18 cellular contexts compared by ENCODE assay signal in the genomic region with DNA sequence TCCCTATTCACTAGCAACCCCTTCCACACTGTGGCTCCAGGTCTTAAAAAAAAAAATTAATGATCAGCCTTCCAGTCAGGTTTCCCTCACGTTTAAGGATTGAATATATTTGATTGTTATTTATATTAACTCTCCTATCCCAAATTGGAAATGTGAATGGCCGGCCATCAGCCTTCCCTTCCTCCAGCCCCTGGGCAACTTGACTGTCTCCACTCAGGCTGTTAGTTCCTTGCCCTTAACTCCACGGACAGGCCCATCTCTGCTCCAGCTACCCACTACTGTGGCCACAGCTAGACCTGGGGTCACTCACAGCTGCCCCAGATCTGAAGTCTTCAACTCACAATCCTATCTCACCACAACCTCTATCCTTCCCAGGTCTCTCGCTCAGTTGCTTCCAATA. TPM values are rescaled to one million over a fixed set of nuclear protein-coding genes. Genes with fewer than 3 reads are reported as not detected.
DNase-seq lines count a peak whose midpoint lies in the region; ATAC-seq, FAIRE-seq and TF ChIP-seq lines count a peak whose summit lies in the region.
"Had no signal": no experiment of that assay in that cellular context is flagged by ENCODE, and none has a peak within 500 bp of the region (broad histone marks: within the 10 kb centered on the region; RNA-seq: fewer than 3 reads in every experiment).

No MANE protein-coding gene starts in this region.

- H3K9ac ChIP-seq in K562 (ENCODE audit: insufficient read depth in 1 of 2, low read depth in 2 of 2, low read length in 2 of 2) (no peak overlapping the region), neural progenitor cell (no peak overlapping the region)
- H3K9ac ChIP-seq: BLaER1 treated with 17β-estradiol and CSF1 and Interleukin-3, amounts not matched to agents 10 nM and 100 nM had no signal

- CTCF ChIA-PET in K562 (lab: Yijun Ruan, JAX; ENCODE audit: low intra/inter-chr PET ratio), result no interaction called here
- CTCF ChIA-PET in CD4-positive, alpha-beta memory T cell (lab: Charles Lee; ENCODE audit: partially characterized antibody), result no interaction called here

- no peak for TF ChIP-seq RAD21 in K562 (CRISPR knock-in tag; conservative IDR thresholded peaks at IDR 0.05 in 1 of 2, IDR thresholded peaks at IDR 0.05 in 1 of 2)

- no peak overlapping the region for H3K4me3 ChIP-seq in CD4-positive, CD25-positive, alpha-beta regulatory T cell (ENCODE audit: low read depth, low read length)
- no peak overlapping the region for H3K4me3 ChIP-seq in K562
- no peak overlapping the region for H3K4me3 ChIP-seq in neural progenitor cell
- H3K4me3 ChIP-seq in CD4-positive, alpha-beta memory T cell (ENCODE audit: low read length in 2 of 2), result no peak overlapping the region
- H3K4me3 ChIP-seq in prostate gland, result no peak overlapping the region
- H3K4me3 ChIP-seq: BLaER1 treated with 17β-estradiol and CSF1 and Interleukin-3, amounts not matched to agents 10 nM and 100 nM had no signal

- H3K4me3 Mint-ChIP-seq in activated naive CD8-positive, alpha-beta T cell, result no peak overlapping the region
- no peak overlapping the region for H3K4me3 Mint-ChIP-seq in activated naive CD8-positive, alpha-beta T cell treated with anti-CD3 and anti-CD28 coated beads, Interleukin-2, amount 50 U/mL, for 24 hours
- no peak overlapping the region for H3K4me3 Mint-ChIP-seq in CD4-positive, CD25-positive, alpha-beta regulatory T cell
- peak overlapping the region; percentile 2 for H3K4me3 Mint-ChIP-seq in neural progenitor cell
- H3K4me3 Mint-ChIP-seq in CD4-positive, alpha-beta memory T cell, result no peak overlapping the region
- H3K4me3 Mint-ChIP-seq: CD8-positive, alpha-beta memory T cell; IgD-negative memory B cell had no signal

- BruUV-seq in K562 (replicated peaks; lab: Mats Ljungman, UMichigan), result no TSS peak

- H4K20me1 ChIP-seq in K562 (replicated peaks; ENCODE audit: control insufficient read depth, insufficient read depth, low read length) (no peaks in the 10 kb centered on the region), neural progenitor cell (ENCODE audit: low read depth) (no peaks in the 10 kb centered on the region)

- H3K27ac Mint-ChIP-seq in activated naive CD8-positive, alpha-beta T cell, result peak overlapping the region; percentile 29
- H3K27ac Mint-ChIP-seq in activated naive CD8-positive, alpha-beta T cell treated with anti-CD3 and anti-CD28 coated beads, Interleukin-2, amount 50 U/mL, for 24 hours, result no peak overlapping the region
- peak overlapping the region; percentile 19 to 97 (median 81) for H3K27ac Mint-ChIP-seq in CD4-positive, CD25-positive, alpha-beta regulatory T cell
- no peak overlapping the region for H3K27ac Mint-ChIP-seq in neural progenitor cell
- peak overlapping the region in 2 of 7 donors; percentile 8 to 28 for H3K27ac Mint-ChIP-seq in CD4-positive, alpha-beta memory T cell

- no peaks in the 10 kb centered on the region for H3K9me3 ChIP-seq in CD4-positive, CD25-positive, alpha-beta regulatory T cell (ENCODE audit: control insufficient read depth in 2 of 2, low read length in 2 of 2)
- H3K9me3 ChIP-seq in K562 (replicated peaks; ENCODE audit: control insufficient read depth, insufficient read depth, low read depth, low read length) (no peaks in the 10 kb centered on the region), neural progenitor cell (ENCODE audit: low read depth) (no peaks in the 10 kb centered on the region), prostate gland (no peaks in the 10 kb centered on the region)
- H3K9me3 ChIP-seq in CD4-positive, alpha-beta memory T cell (ENCODE audit: control insufficient read depth in 1 of 2, low read length in 2 of 2), result no peaks in the 10 kb centered on the region
- H3K9me3 ChIP-seq: BLaER1 treated with 17β-estradiol and CSF1 and Interleukin-3, amounts not matched to agents 10 nM and 100 nM; Caco-2 had no signal

- TF ChIP-seq CTCF in K562 (IDR thresholded peaks at IDR 0.05 in 2 of 3, conservative IDR thresholded peaks at IDR 0.05 in 1 of 3; ENCODE audit: insufficient read depth in 2 of 3, low read depth in 1 of 3, low read length in 3 of 3) (no peak), neural progenitor cell (IDR thresholded peaks at IDR 0.05) (no peak), prostate gland (IDR thresholded peaks at IDR 0.05) (no peak)

- ATAC-seq in activated naive CD8-positive, alpha-beta T cell treated with anti-CD3 and anti-CD28 coated beads, Interleukin-2, amount 50 U/mL, for 24 hours, result no peak
- ATAC-seq in CD4-positive, CD25-positive, alpha-beta regulatory T cell (ENCODE audit: low read depth in 2 of 2), result no peak
- ATAC-seq in K562, result 0 out of 3 replicates have a peak, but pooled peaks have one; percentile 34
- ATAC-seq: HCT116 had no signal

- POLR2A ChIA-PET in K562 (lab: Yijun Ruan, JAX), result no interaction called here
- POLR2A ChIA-PET in CD4-positive, alpha-beta memory T cell (lab: Charles Lee; ENCODE audit: partially characterized antibody), result no interaction called here

- WGBS in K562 (ENCODE audit: insufficient coverage, low coverage, missing lambda C conversion rate), result 83% methylated on average over 4 of the region's 4 CpGs
- WGBS in prostate gland, result 93% methylated on average over 4 of the region's 4 CpGs

- H2AFZ ChIP-seq in K562 (ENCODE audit: low read depth, low read length) (no peak overlapping the region), neural progenitor cell (replicated peaks) (no peak overlapping the region)

- no peaks in the 10 kb centered on the region for H3K27me3 Mint-ChIP-seq in activated naive CD8-positive, alpha-beta T cell
- H3K27me3 Mint-ChIP-seq in activated naive CD8-positive, alpha-beta T cell treated with anti-CD3 and anti-CD28 coated beads, Interleukin-2, amount 50 U/mL, for 24 hours, result no peaks in the 10 kb centered on the region
- H3K27me3 Mint-ChIP-seq in CD4-positive, CD25-positive, alpha-beta regulatory T cell, result no peaks in the 10 kb centered on the region
- no peaks in the 10 kb centered on the region for H3K27me3 Mint-ChIP-seq in neural progenitor cell (ENCODE audit: insufficient read depth, low read depth)
- no peaks in the 10 kb centered on the region for H3K27me3 Mint-ChIP-seq in CD4-positive, alpha-beta memory T cell
- H3K27me3 Mint-ChIP-seq: CD8-positive, alpha-beta memory T cell; IgD-negative memory B cell had no signal

- in situ Hi-C loops in K562 (cut with MboI), result no loop called here

- peaks cover 40% of the 10 kb centered on the region for H3K36me3 ChIP-seq in CD4-positive, CD25-positive, alpha-beta regulatory T cell (ENCODE audit: control insufficient read depth, insufficient read depth, low read length)
- H3K36me3 ChIP-seq in K562 (ENCODE audit: control insufficient read depth, insufficient read depth, low read length) (peaks cover 64% of the 10 kb centered on the region), neural progenitor cell (peaks cover 20% of the 10 kb centered on the region), prostate gland (no peaks in the 10 kb centered on the region)
- peaks cover 13% of the 10 kb centered on the region for H3K36me3 ChIP-seq in CD4-positive, alpha-beta memory T cell (ENCODE audit: insufficient read depth, low read length)

- H3K4me2 ChIP-seq in K562 (ENCODE audit: insufficient read depth, low read length), result no peak overlapping the region
- no peak overlapping the region for H3K4me2 ChIP-seq in neural progenitor cell
- H3K4me2 ChIP-seq: BLaER1 treated with 17β-estradiol and CSF1 and Interleukin-3, amounts not matched to agents 10 nM and 100 nM had no signal

- H3K27me3 ChIP-seq in CD4-positive, CD25-positive, alpha-beta regulatory T cell (ENCODE audit: control insufficient read depth, insufficient read depth, low read length), result no peaks in the 10 kb centered on the region
- H3K27me3 ChIP-seq in K562 (ENCODE audit: control insufficient read depth in 2 of 2, insufficient read depth in 2 of 2, low read length in 2 of 2) (no peaks in the 10 kb centered on the region), neural progenitor cell (no peaks in the 10 kb centered on the region), prostate gland (replicated peaks; ENCODE audit: insufficient read depth) (no peaks in the 10 kb centered on the region)
- no peaks in the 10 kb centered on the region for H3K27me3 ChIP-seq in CD4-positive, alpha-beta memory T cell (ENCODE audit: insufficient read depth, low read length)
- H3K27me3 ChIP-seq: BLaER1 treated with 17β-estradiol and CSF1 and Interleukin-3, amounts not matched to agents 10 nM and 100 nM had no signal

- intact Hi-C loops in K562 (cut with micrococcal nuclease), result no loop called here
- intact Hi-C loops in CD4-positive, alpha-beta memory T cell (cut with micrococcal nuclease), result no loop called here
- intact Hi-C loops in prostate gland (cut with DNase I), result no loop called here

- H3K9me3 Mint-ChIP-seq in activated naive CD8-positive, alpha-beta T cell (ENCODE audit: low read depth), result no peaks in the 10 kb centered on the region
- H3K9me3 Mint-ChIP-seq in activated naive CD8-positive, alpha-beta T cell treated with anti-CD3 and anti-CD28 coated beads, Interleukin-2, amount 50 U/mL, for 24 hours, result no peaks in the 10 kb centered on the region
- peaks cover 0 to 2% (median 0%) of the 10 kb centered on the region in 7 donors for H3K9me3 Mint-ChIP-seq in CD4-positive, CD25-positive, alpha-beta regulatory T cell
- H3K9me3 Mint-ChIP-seq in neural progenitor cell, result no peaks in the 10 kb centered on the region
- no peaks in the 10 kb centered on the region for H3K9me3 Mint-ChIP-seq in CD4-positive, alpha-beta memory T cell
- H3K9me3 Mint-ChIP-seq: CD8-positive, alpha-beta memory T cell; IgD-negative memory B cell had no signal

- no peak overlapping the region for H3K27ac ChIP-seq in CD4-positive, CD25-positive, alpha-beta regulatory T cell (ENCODE audit: insufficient read depth, low read length, poor library complexity, severe bottlenecking)
- no peak overlapping the region for H3K27ac ChIP-seq in K562 (ENCODE audit: extremely low read depth, low read depth, low read length)
- no peak overlapping the region for H3K27ac ChIP-seq in neural progenitor cell
- H3K27ac ChIP-seq in CD4-positive, alpha-beta memory T cell (ENCODE audit: low read depth, low read length), result no peak overlapping the region
- no peak overlapping the region for H3K27ac ChIP-seq in prostate gland
- H3K27ac ChIP-seq: BLaER1 treated with 17β-estradiol and CSF1 and Interleukin-3, amounts not matched to agents 10 nM and 100 nM had no signal

- no peak for FAIRE-seq in K562 (lab: Jason Lieb, UNC)
- FAIRE-seq: GM12892 had no signal

- H3K4me1 Mint-ChIP-seq in activated naive CD8-positive, alpha-beta T cell (ENCODE audit: low read depth), result no peaks in the 10 kb centered on the region
- no peaks in the 10 kb centered on the region for H3K4me1 Mint-ChIP-seq in activated naive CD8-positive, alpha-beta T cell treated with anti-CD3 and anti-CD28 coated beads, Interleukin-2, amount 50 U/mL, for 24 hours
- H3K4me1 Mint-ChIP-seq in CD4-positive, CD25-positive, alpha-beta regulatory T cell, result peaks cover 0 to 11% (median 6%) of the 10 kb centered on the region in 4 donors
- H3K4me1 Mint-ChIP-seq in neural progenitor cell, result no peaks in the 10 kb centered on the region
- peaks cover 0 to 5% (median 2%) of the 10 kb centered on the region in 4 donors for H3K4me1 Mint-ChIP-seq in CD4-positive, alpha-beta memory T cell

- H3K79me2 ChIP-seq in K562 (ENCODE audit: control insufficient read depth, insufficient read depth, low read length), result no peaks in the 10 kb centered on the region
- no peaks in the 10 kb centered on the region for H3K79me2 ChIP-seq in neural progenitor cell (ENCODE audit: low read depth)

- no peaks in the 10 kb centered on the region for H3K9me1 ChIP-seq in K562 (ENCODE audit: control insufficient read depth, insufficient read depth, low read length)

- TF ChIP-seq EP300 in K562 (IDR thresholded peaks at IDR 0.05; ENCODE audit: low read length), result no peak

- TF ChIP-seq POLR2A in K562 (conservative IDR thresholded peaks at IDR 0.05) (no peak), prostate gland (IDR thresholded peaks at IDR 0.05) (no peak)

- H3K4me1 ChIP-seq in CD4-positive, CD25-positive, alpha-beta regulatory T cell (ENCODE audit: control insufficient read depth, insufficient read depth, low read length, poor library complexity, severe bottlenecking), result no peaks in the 10 kb centered on the region
- no peaks in the 10 kb centered on the region for H3K4me1 ChIP-seq in K562 (replicated peaks in 1 of 2; ENCODE audit: control insufficient read depth in 2 of 2, insufficient read depth in 2 of 2, low read length in 2 of 2)
- H3K4me1 ChIP-seq in neural progenitor cell, result no peaks in the 10 kb centered on the region
- H3K4me1 ChIP-seq in CD4-positive, alpha-beta memory T cell (ENCODE audit: insufficient read depth, low read length), result no peaks in the 10 kb centered on the region
- H3K4me1 ChIP-seq in prostate gland (replicated peaks), result no peaks in the 10 kb centered on the region
- H3K4me1 ChIP-seq: BLaER1 treated with 17β-estradiol and CSF1 and Interleukin-3, amounts not matched to agents 10 nM and 100 nM; Caco-2 had no signal

- peaks cover 8% of the 10 kb centered on the region for H3K36me3 Mint-ChIP-seq in activated naive CD8-positive, alpha-beta T cell
- H3K36me3 Mint-ChIP-seq in activated naive CD8-positive, alpha-beta T cell treated with anti-CD3 and anti-CD28 coated beads, Interleukin-2, amount 50 U/mL, for 24 hours (ENCODE audit: low read depth), result peaks cover 55% of the 10 kb centered on the region
- peaks cover 51% of the 10 kb centered on the region for H3K36me3 Mint-ChIP-seq in CD4-positive, CD25-positive, alpha-beta regulatory T cell
- peaks cover 36% of the 10 kb centered on the region for H3K36me3 Mint-ChIP-seq in neural progenitor cell
- peaks cover 43 to 51% of the 10 kb centered on the region in 2 donors for H3K36me3 Mint-ChIP-seq in CD4-positive, alpha-beta memory T cell

- DNase-seq in activated naive CD8-positive, alpha-beta T cell treated with anti-CD3 and anti-CD28 coated beads, Interleukin-2, amount 50 U/mL, for 24 hours, result no peak
- no peak for DNase-seq in CD4-positive, CD25-positive, alpha-beta regulatory T cell
- DNase-seq in K562 (ENCODE audit: extremely low read depth in 1 of 4, low spot score in 3 of 4) (no peak), neural progenitor cell (ENCODE audit: low spot score) (no peak), prostate gland (ENCODE audit: low spot score) (no peak), HPDE6-E6E7 (ENCODE audit: extremely low spot score) (no peak)
- DNase-seq in CD4-positive, alpha-beta memory T cell, result no peak
- DNase-seq: 8988T; AML-193; Caco-2; CD8-positive, alpha-beta memory T cell; DND-41; GDM1 had no signal

- no peaks in the 10 kb centered on the region for H3F3A ChIP-seq in neural progenitor cell (ENCODE audit: low read depth)

RNA-seq across cellular contexts. Expression of a gene that starts 39.9 kb away (rescaled TPM):
- total RNA-seq in CD4-positive, CD25-positive, alpha-beta regulatory T cell, result 86.3 TPM
- polyA plus RNA-seq in CD4-positive, CD25-positive, alpha-beta regulatory T cell, result 10 to 100 TPM; 14.9 to 22.8 (median 16.6) TPM
- 140 and 675 TPM in 2 replicates for total RNA-seq in K562 (2011; cell fraction: chromatin; rRNA removed; ENCODE audit: low replicate concordance)
- 80.2 and 115 TPM in 2 replicates for total RNA-seq in K562 (2011; cell fraction: nucleolus; rRNA removed)
- total RNA-seq in K562 (2011; cell fraction: nucleoplasm; rRNA removed), result 243 and 305 TPM in 2 replicates
- total RNA-seq in K562 (2014; rRNA removed) (70.9 and 77.6 TPM in 2 replicates), K562 (2014; rRNA removed; fragmentation: Illumina TruSeq; extraction: Trizol) (136 and 149 TPM in 2 replicates), K562 (2015; rRNA removed; fragmentation: Illumina TruSeq; extraction: Trizol) (116 and 120 TPM in 2 replicates), K562 (2021) (66.3 and 71.1 TPM in 2 replicates), neural progenitor cell (ENCODE audit: low replicate concordance) (148 and 241 TPM in 2 replicates), prostate gland (10 to 100 TPM; 29.0 to 35.8 TPM)
- polyA plus RNA-seq in K562 (2011; rRNA removed) (143 and 150 TPM in 2 replicates), K562 (2014; fragmentation: Illumina TruSeq; extraction: Trizol) (83.6 and 106 TPM in 2 replicates), K562 (2014; fragmentation: Nextera tagmentation; extraction: Ambion mirVana) (100 to 1,000 TPM in 1 of 2 experiments, 10 to 100 TPM in 1; 87.1 to 139 TPM), K562 (2014; rRNA removed) (88.4 and 107 TPM in 2 replicates)
- 6.6 and 22.6 TPM in 2 replicates for polyA plus RNA-seq in K562 (2011; cell fraction: cytosol; rRNA removed)
- 110 and 238 TPM in 2 replicates for polyA plus RNA-seq in K562 (2011; cell fraction: nucleus; rRNA removed)
- polyA plus RNA-seq in K562 (2012), result 51.4 and 58.9 TPM in 2 replicates
- polyA minus RNA-seq in K562 (2011; rRNA and poly(A)+ RNA removed), result 168 and 237 TPM in 2 replicates
- 23.7 and 28.0 TPM in 2 replicates for polyA minus RNA-seq in K562 (2011; cell fraction: cytosol; rRNA and poly(A)+ RNA removed)
- polyA minus RNA-seq in K562 (2011; cell fraction: nucleus; rRNA and poly(A)+ RNA removed), result 139 and 282 TPM in 2 replicates
- 10 to 100 TPM; 65.9 to 69.9 TPM for total RNA-seq in CD4-positive, alpha-beta memory T cell
- 10 to 100 TPM; 15.2 to 19.0 TPM for polyA plus RNA-seq in CD4-positive, alpha-beta memory T cell

Comparison
In these comparisons a context has a peak if more than half of its experiments do, and no peak if none do; other contexts are left out.
1. H3K27ac Mint-ChIP-seq: peak in activated naive CD8-positive, alpha-beta T cell (single experiment) and CD4-positive, CD25-positive, alpha-beta regulatory T cell (3 of 3); none in activated naive CD8-positive, alpha-beta T cell treated with anti-CD3 and anti-CD28 coated beads, Interleukin-2, amount 50 U/mL, for 24 hours (single experiment) and neural progenitor cell (single experiment).